18 cellular contexts compared by ENCODE assay signal in genomic region chr5:131684595-131684994, GRCh38.
"Had no signal": no experiment of that assay in that cellular context is flagged by ENCODE, and none has a peak within 500 bp of the region (broad histone marks: within the 10 kb centered on the region; RNA-seq: fewer than 3 reads in every experiment).

No MANE protein-coding gene starts in this region.

- H3K27me3 ChIP-seq: body of pancreas, gastrocnemius medialis, tibial artery had no signal

- ATAC-seq: activated CD8-positive, alpha-beta memory T cell treated with anti-CD3 and anti-CD28 coated beads, Interleukin-2, amount 10 ng/mL, durations not matched to agents 7 days and 5 days; body of pancreas; gastrocnemius medialis had no signal

- DNase-seq: activated CD4-positive, alpha-beta memory T cell treated with anti-CD3 and anti-CD28 coated beads, Interleukin-2, amount 10 ng/mL, durations not matched to agents 7 days and 5 days; activated CD4-positive, alpha-beta T cell treated with anti-CD3 and anti-CD28 coated beads for 48 hours; activated CD4-positive, CD25-positive, alpha-beta regulatory T cell; activated CD8-positive, alpha-beta memory T cell treated with anti-CD3 and anti-CD28 coated beads, Interleukin-2, amount 10 ng/mL, durations not matched to agents 7 days and 5 days; activated naive CD8-positive, alpha-beta T cell treated with anti-CD3 and anti-CD28 coated beads for 36 hours; amygdala; body of pancreas; caudate nucleus; gastrocnemius medialis; head of caudate nucleus; nucleus accumbens; posterior cingulate gyrus; retina; stimulated activated CD4-positive, alpha-beta T cell treated with anti-CD3 and anti-CD28 coated beads, Interleukin-2, amount 100 ng/mL, for 24 hours; stimulated activated naive CD4-positive, alpha-beta T cell treated with Interleukin-2 at 50 U/mL for 16 hours; tibial artery had no signal

- H3K4me3 ChIP-seq: body of pancreas, gastrocnemius medialis, tibial artery had no signal

- H3K9me3 ChIP-seq: body of pancreas, gastrocnemius medialis, tibial artery had no signal

- H3K27ac ChIP-seq: body of pancreas, gastrocnemius medialis, tibial artery had no signal

- FAIRE-seq: keratinocyte, urothelium cell line had no signal
